8 cellular contexts compared by ENCODE assay signal in genomic region chr17:81682565-81683207, GRCh38. TPM values are rescaled to one million over a fixed set of nuclear protein-coding genes. Genes with fewer than 3 reads are reported as not detected.
A peak's percentile ranks its signal among the peaks of the same experiment; 100 is the strongest.
DNase-seq lines count a peak whose midpoint lies in the region; ATAC-seq, FAIRE-seq and TF ChIP-seq lines count a peak whose summit lies in the region.

No MANE protein-coding gene starts in this region.

- H3K4me3 ChIP-seq in kidney (ENCODE audit: low read length in 2 of 2) (peak overlapping the region; percentile 75 to 95), tibial artery (peak overlapping the region; percentile 92 to 100)

- TF ChIP-seq CTCF in kidney (IDR thresholded peaks at IDR 0.05; ENCODE audit: borderline replicate concordance, extremely low read depth, insufficient read depth) (no peak), tibial artery (IDR thresholded peaks at IDR 0.05) (no peak), GM20000 (IDR thresholded peaks at IDR 0.05; ENCODE audit: extremely low read depth, missing control alignments) (no peak)

- peaks cover 35% of the 10 kb centered on the region for H3K4me1 Mint-ChIP-seq in activated T-cell treated with anti-CD3 and anti-CD28 coated beads, Interleukin-2, amount 50 U/mL, for 72 hours (ENCODE audit: low read depth)
- H3K4me1 Mint-ChIP-seq in activated T-helper 1 cell treated with anti-CD3 and anti-CD28 coated beads, Interleukin-12 subunit alpha, Interleukin-12 subunit beta, Interleukin-2, Interleukin-4 antibody, amounts not matched to agents 30 ng/mL and 10 ng/mL and 1 ng/mL, durations not matched to agents 14 hours and 24 hours and 36 hours (ENCODE audit: low read depth) = peaks cover 22% of the 10 kb centered on the region

- no peak for ATAC-seq in activated T-cell treated with anti-CD3 and anti-CD28 coated beads, Interleukin-2, amount 50 U/mL, for 72 hours (replicated peaks in 1 of 2)

- FAIRE-seq in kidney (lab: Jason Lieb, UNC) = no peak

- H3K36me3 ChIP-seq in kidney (ENCODE audit: control insufficient read depth in 1 of 2, insufficient read depth in 2 of 2, low read length in 2 of 2) (peaks cover 10 to 15% of the 10 kb centered on the region in 2 donors), tibial artery (peaks cover 16 to 41% (median 26%) of the 10 kb centered on the region in 3 donors)

- H3K4me1 ChIP-seq in kidney (ENCODE audit: control insufficient read depth in 1 of 2, insufficient read depth in 1 of 2, low read depth in 1 of 2, low read length in 2 of 2) = peaks cover 11 to 23% of the 10 kb centered on the region in 2 donors
- H3K4me1 ChIP-seq in tibial artery = peaks cover 0 to 46% (median 31%) of the 10 kb centered on the region in 4 donors

- DNase-seq in activated T-cell treated with anti-CD3 and anti-CD28 coated beads, Interleukin-2, amount 50 U/mL, for 72 hours = no peak
- DNase-seq in activated T-cell treated with anti-CD3 and anti-CD28 coated beads, Interleukin-2, amount 50 U/mL, for 1 hour = no peak
- no peak for DNase-seq in activated T-helper 1 cell treated with anti-CD3 and anti-CD28 coated beads, Interleukin-12 subunit alpha, Interleukin-12 subunit beta, Interleukin-2, Interleukin-4 antibody, amounts not matched to agents 30 ng/mL and 10 ng/mL and 1 ng/mL, durations not matched to agents 14 hours and 24 hours and 36 hours (ENCODE audit: low spot score)
- DNase-seq in kidney (no peak), tibial artery (no peak), hepatic stellate cell (ENCODE audit: low spot score) (no peak), medulla oblongata (ENCODE audit: extremely low spot score) (no peak), GM20000 (ENCODE audit: low spot score) (no peak)

- peak overlapping the region; percentile 80 to 87 for H3K4me3 Mint-ChIP-seq in activated T-cell treated with anti-CD3 and anti-CD28 coated beads, Interleukin-2, amount 50 U/mL, for 72 hours
- H3K4me3 Mint-ChIP-seq in activated T-helper 1 cell treated with anti-CD3 and anti-CD28 coated beads, Interleukin-12 subunit alpha, Interleukin-12 subunit beta, Interleukin-2, Interleukin-4 antibody, amounts not matched to agents 30 ng/mL and 10 ng/mL and 1 ng/mL, durations not matched to agents 14 hours and 24 hours and 36 hours = peak overlapping the region; percentile 97

- no peaks in the 10 kb centered on the region for H3K27me3 Mint-ChIP-seq in activated T-cell treated with anti-CD3 and anti-CD28 coated beads, Interleukin-2, amount 50 U/mL, for 72 hours (ENCODE audit: low read depth)
- no peaks in the 10 kb centered on the region for H3K27me3 Mint-ChIP-seq in activated T-helper 1 cell treated with anti-CD3 and anti-CD28 coated beads, Interleukin-12 subunit alpha, Interleukin-12 subunit beta, Interleukin-2, Interleukin-4 antibody, amounts not matched to agents 30 ng/mL and 10 ng/mL and 1 ng/mL, durations not matched to agents 14 hours and 24 hours and 36 hours (ENCODE audit: insufficient read depth)

- H3K9me3 Mint-ChIP-seq in activated T-cell treated with anti-CD3 and anti-CD28 coated beads, Interleukin-2, amount 50 U/mL, for 72 hours = no peaks in the 10 kb centered on the region
- H3K9me3 Mint-ChIP-seq in activated T-helper 1 cell treated with anti-CD3 and anti-CD28 coated beads, Interleukin-12 subunit alpha, Interleukin-12 subunit beta, Interleukin-2, Interleukin-4 antibody, amounts not matched to agents 30 ng/mL and 10 ng/mL and 1 ng/mL, durations not matched to agents 14 hours and 24 hours and 36 hours = no peaks in the 10 kb centered on the region

- no peaks in the 10 kb centered on the region for H3K27me3 ChIP-seq in tibial artery

- H3K27ac ChIP-seq in kidney (ENCODE audit: low read depth in 2 of 2, low read length in 2 of 2) (no peak overlapping the region), tibial artery (peak overlapping the region; percentile 83 to 85)

- peak overlapping the region; percentile 32 to 91 for H3K9ac ChIP-seq in kidney (ENCODE audit: low read length in 2 of 2)

- intact Hi-C loops in activated T-helper 1 cell treated with anti-CD3 and anti-CD28 coated beads, Interleukin-12 subunit alpha, Interleukin-12 subunit beta, Interleukin-2, Interleukin-4 antibody, amounts not matched to agents 30 ng/mL and 10 ng/mL and 1 ng/mL, durations not matched to agents 14 hours and 24 hours and 36 hours (cut with micrococcal nuclease) = loop anchor here (1.0 to 2.0 kb wide), 6 partner anchors 16 to 178 kb away; partner anchors contain the start of genes CCDC137, MRPL12, NPLOC4 and OXLD1
- intact Hi-C loops in kidney (cut with DNase I) (no loop called here), tibial artery (cut with DNase I; ENCODE audit: low total_unique reads) (no loop called here)

- peak overlapping the region; percentile 83 for H3K27ac Mint-ChIP-seq in activated T-cell treated with anti-CD3 and anti-CD28 coated beads, Interleukin-2, amount 50 U/mL, for 72 hours
- H3K27ac Mint-ChIP-seq in activated T-helper 1 cell treated with anti-CD3 and anti-CD28 coated beads, Interleukin-12 subunit alpha, Interleukin-12 subunit beta, Interleukin-2, Interleukin-4 antibody, amounts not matched to agents 30 ng/mL and 10 ng/mL and 1 ng/mL, durations not matched to agents 14 hours and 24 hours and 36 hours = peak overlapping the region; percentile 68

- H3K9me3 ChIP-seq in kidney (ENCODE audit: control insufficient read depth in 1 of 2, low read length in 2 of 2) = no peaks in the 10 kb centered on the region
- H3K9me3 ChIP-seq in tibial artery = no peaks in the 10 kb centered on the region

- peaks cover 4 to 9% of the 10 kb centered on the region in 2 donors for H3K36me3 Mint-ChIP-seq in activated T-cell treated with anti-CD3 and anti-CD28 coated beads, Interleukin-2, amount 50 U/mL, for 72 hours (ENCODE audit: insufficient read depth in 2 of 2)
- H3K36me3 Mint-ChIP-seq in activated T-helper 1 cell treated with anti-CD3 and anti-CD28 coated beads, Interleukin-12 subunit alpha, Interleukin-12 subunit beta, Interleukin-2, Interleukin-4 antibody, amounts not matched to agents 30 ng/mL and 10 ng/mL and 1 ng/mL, durations not matched to agents 14 hours and 24 hours and 36 hours (ENCODE audit: low read depth) = peaks cover 27% of the 10 kb centered on the region

RNA-seq across cellular contexts. Expression of gene ARL16, which starts 0.9 kb away (rescaled TPM):
- 10 to 100 TPM; 33.0 to 45.3 TPM for total RNA-seq in activated T-cell treated with anti-CD3 and anti-CD28 coated beads, Interleukin-2, amount 50 U/mL, for 72 hours
- total RNA-seq in activated T-helper 1 cell treated with anti-CD3 and anti-CD28 coated beads, Interleukin-12 subunit alpha, Interleukin-12 subunit beta, Interleukin-2, Interleukin-4 antibody, amounts not matched to agents 30 ng/mL and 10 ng/mL and 1 ng/mL, durations not matched to agents 14 hours and 24 hours and 36 hours = 37.6 and 40.0 TPM in 2 replicates
- total RNA-seq in kidney = 34.7 TPM
- 76.1 TPM for polyA plus RNA-seq in kidney (ENCODE audit: insufficient read depth, low read depth, low replicate concordance)

RNA-seq across cellular contexts. Expression of gene HGS, which starts 1.1 kb away (rescaled TPM):
- 10 to 100 TPM; 95.5 to 96.0 TPM for total RNA-seq in activated T-cell treated with anti-CD3 and anti-CD28 coated beads, Interleukin-2, amount 50 U/mL, for 72 hours
- 133 and 144 TPM in 2 replicates for total RNA-seq in activated T-helper 1 cell treated with anti-CD3 and anti-CD28 coated beads, Interleukin-12 subunit alpha, Interleukin-12 subunit beta, Interleukin-2, Interleukin-4 antibody, amounts not matched to agents 30 ng/mL and 10 ng/mL and 1 ng/mL, durations not matched to agents 14 hours and 24 hours and 36 hours
- total RNA-seq in kidney = 95.3 TPM
- polyA plus RNA-seq in kidney (ENCODE audit: insufficient read depth, low read depth, low replicate concordance) = 85.5 TPM

RNA-seq across cellular contexts. Expression of gene CCDC137, which starts 16.1 kb away (rescaled TPM):
- 10 to 100 TPM; 26.1 to 46.5 TPM for total RNA-seq in activated T-cell treated with anti-CD3 and anti-CD28 coated beads, Interleukin-2, amount 50 U/mL, for 72 hours
- total RNA-seq in activated T-helper 1 cell treated with anti-CD3 and anti-CD28 coated beads, Interleukin-12 subunit alpha, Interleukin-12 subunit beta, Interleukin-2, Interleukin-4 antibody, amounts not matched to agents 30 ng/mL and 10 ng/mL and 1 ng/mL, durations not matched to agents 14 hours and 24 hours and 36 hours = 59.3 and 62.1 TPM in 2 replicates
- total RNA-seq in kidney = 18.8 TPM
- polyA plus RNA-seq in kidney (ENCODE audit: insufficient read depth, low read depth, low replicate concordance) = 14.7 TPM

RNA-seq across cellular contexts. Expression of gene OXLD1, which starts 16.3 kb away (rescaled TPM):
- total RNA-seq in activated T-cell treated with anti-CD3 and anti-CD28 coated beads, Interleukin-2, amount 50 U/mL, for 72 hours = 10 to 100 TPM; 49.1 to 58.8 TPM
- 54.3 and 57.5 TPM in 2 replicates for total RNA-seq in activated T-helper 1 cell treated with anti-CD3 and anti-CD28 coated beads, Interleukin-12 subunit alpha, Interleukin-12 subunit beta, Interleukin-2, Interleukin-4 antibody, amounts not matched to agents 30 ng/mL and 10 ng/mL and 1 ng/mL, durations not matched to agents 14 hours and 24 hours and 36 hours
- total RNA-seq in kidney = 28.2 TPM
- polyA plus RNA-seq in kidney (ENCODE audit: insufficient read depth, low read depth, low replicate concordance) = 51.9 TPM

RNA-seq across cellular contexts. Expression of gene MRPL12, which starts 20.5 kb away (rescaled TPM):
- 10 to 100 TPM; 49.1 to 64.7 TPM for total RNA-seq in activated T-cell treated with anti-CD3 and anti-CD28 coated beads, Interleukin-2, amount 50 U/mL, for 72 hours
- total RNA-seq in activated T-helper 1 cell treated with anti-CD3 and anti-CD28 coated beads, Interleukin-12 subunit alpha, Interleukin-12 subunit beta, Interleukin-2, Interleukin-4 antibody, amounts not matched to agents 30 ng/mL and 10 ng/mL and 1 ng/mL, durations not matched to agents 14 hours and 24 hours and 36 hours = 232 TPM in 2 replicates
- total RNA-seq in kidney = 52.4 TPM
- polyA plus RNA-seq in kidney (ENCODE audit: insufficient read depth, low read depth, low replicate concordance) = 251 TPM

Comparison
In these comparisons a context has a peak if more than half of its experiments do, and no peak if none do; other contexts are left out.
1. H3K27ac ChIP-seq: peak in tibial artery (2 of 2); none in kidney (0 of 2).